1 cellular context compared by ENCODE assay signal in the genomic region with DNA sequence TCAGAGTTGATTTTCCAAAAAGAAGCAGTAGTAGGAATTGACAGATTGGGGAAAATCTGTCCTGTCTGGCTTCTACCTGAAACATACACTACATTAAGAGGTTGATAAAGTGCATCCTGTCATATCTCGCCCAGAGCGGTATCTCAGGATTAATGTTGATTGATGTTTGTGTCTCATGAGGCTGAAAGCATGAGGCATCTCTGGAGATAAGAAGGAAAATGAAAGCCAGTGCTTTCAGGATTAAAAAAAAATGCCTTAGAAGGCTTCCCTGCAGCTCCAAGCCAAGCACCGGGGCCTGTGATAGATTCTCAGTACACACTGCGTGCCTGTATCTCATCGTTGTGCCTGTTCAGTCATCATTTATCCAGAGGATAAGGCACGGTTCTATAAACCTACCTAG.
TF ChIP-seq lines count a peak whose summit lies in the region.

No MANE protein-coding gene starts in this region.

TF ChIP-seq in neural cell, 6 proteins besides CTCF, POLR2A, EP300 and RAD21:
- TF ChIP-seq, protein P1, sequence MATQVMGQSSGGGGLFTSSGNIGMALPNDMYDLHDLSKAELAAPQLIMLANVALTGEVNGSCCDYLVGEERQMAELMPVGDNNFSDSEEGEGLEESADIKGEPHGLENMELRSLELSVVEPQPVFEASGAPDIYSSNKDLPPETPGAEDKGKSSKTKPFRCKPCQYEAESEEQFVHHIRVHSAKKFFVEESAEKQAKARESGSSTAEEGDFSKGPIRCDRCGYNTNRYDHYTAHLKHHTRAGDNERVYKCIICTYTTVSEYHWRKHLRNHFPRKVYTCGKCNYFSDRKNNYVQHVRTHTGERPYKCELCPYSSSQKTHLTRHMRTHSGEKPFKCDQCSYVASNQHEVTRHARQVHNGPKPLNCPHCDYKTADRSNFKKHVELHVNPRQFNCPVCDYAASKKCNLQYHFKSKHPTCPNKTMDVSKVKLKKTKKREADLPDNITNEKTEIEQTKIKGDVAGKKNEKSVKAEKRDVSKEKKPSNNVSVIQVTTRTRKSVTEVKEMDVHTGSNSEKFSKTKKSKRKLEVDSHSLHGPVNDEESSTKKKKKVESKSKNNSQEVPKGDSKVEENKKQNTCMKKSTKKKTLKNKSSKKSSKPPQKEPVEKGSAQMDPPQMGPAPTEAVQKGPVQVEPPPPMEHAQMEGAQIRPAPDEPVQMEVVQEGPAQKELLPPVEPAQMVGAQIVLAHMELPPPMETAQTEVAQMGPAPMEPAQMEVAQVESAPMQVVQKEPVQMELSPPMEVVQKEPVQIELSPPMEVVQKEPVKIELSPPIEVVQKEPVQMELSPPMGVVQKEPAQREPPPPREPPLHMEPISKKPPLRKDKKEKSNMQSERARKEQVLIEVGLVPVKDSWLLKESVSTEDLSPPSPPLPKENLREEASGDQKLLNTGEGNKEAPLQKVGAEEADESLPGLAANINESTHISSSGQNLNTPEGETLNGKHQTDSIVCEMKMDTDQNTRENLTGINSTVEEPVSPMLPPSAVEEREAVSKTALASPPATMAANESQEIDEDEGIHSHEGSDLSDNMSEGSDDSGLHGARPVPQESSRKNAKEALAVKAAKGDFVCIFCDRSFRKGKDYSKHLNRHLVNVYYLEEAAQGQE (IDR thresholded peaks at IDR 0.05; ENCODE audit: borderline replicate concordance) = no peak
- TF ChIP-seq EZH2 (IDR thresholded peaks at IDR 0.05; ENCODE audit: borderline replicate concordance, insufficient read depth, low read length, poor library complexity, severe bottlenecking) (no peak), SMC3 (conservative IDR thresholded peaks at IDR 0.05; ENCODE audit: poor library complexity) (no peak), TAF1 (IDR thresholded peaks at IDR 0.05; ENCODE audit: low read depth) (no peak), POLR2AphosphoS5 (IDR thresholded peaks at IDR 0.05) (peak; percentile 66), MXI1 (conservative IDR thresholded peaks at IDR 0.05; ENCODE audit: poor library complexity, severe bottlenecking) (no peak)
